1 cellular context compared by ENCODE assay signal in the genomic region with DNA sequence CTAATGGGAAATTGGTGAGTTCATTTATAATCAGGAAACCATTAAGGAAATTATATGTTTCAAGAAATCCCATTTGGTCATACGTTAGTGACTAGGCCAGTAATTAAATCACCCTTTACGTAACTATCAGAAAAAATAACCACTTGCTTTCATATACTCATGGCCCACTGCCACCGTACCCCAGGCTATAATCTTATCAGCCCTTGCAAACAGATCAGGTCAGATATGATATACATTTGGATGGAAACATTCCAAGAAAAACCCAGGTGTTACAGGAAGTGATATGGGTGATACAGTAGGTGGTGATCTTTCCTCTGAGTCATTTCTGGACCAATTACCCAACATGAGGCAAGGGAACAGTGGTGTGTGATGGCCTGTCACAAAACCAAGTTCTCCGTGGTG.
A peak's percentile ranks its signal among the peaks of the same experiment; 100 is the strongest.
TF ChIP-seq lines count a peak whose summit lies in the region.

No MANE protein-coding gene starts in this region.

TF ChIP-seq in K562, 482 proteins besides CTCF, POLR2A, EP300 and RAD21 (continued from another document and continues in another):
- TF ChIP-seq, protein P1, sequence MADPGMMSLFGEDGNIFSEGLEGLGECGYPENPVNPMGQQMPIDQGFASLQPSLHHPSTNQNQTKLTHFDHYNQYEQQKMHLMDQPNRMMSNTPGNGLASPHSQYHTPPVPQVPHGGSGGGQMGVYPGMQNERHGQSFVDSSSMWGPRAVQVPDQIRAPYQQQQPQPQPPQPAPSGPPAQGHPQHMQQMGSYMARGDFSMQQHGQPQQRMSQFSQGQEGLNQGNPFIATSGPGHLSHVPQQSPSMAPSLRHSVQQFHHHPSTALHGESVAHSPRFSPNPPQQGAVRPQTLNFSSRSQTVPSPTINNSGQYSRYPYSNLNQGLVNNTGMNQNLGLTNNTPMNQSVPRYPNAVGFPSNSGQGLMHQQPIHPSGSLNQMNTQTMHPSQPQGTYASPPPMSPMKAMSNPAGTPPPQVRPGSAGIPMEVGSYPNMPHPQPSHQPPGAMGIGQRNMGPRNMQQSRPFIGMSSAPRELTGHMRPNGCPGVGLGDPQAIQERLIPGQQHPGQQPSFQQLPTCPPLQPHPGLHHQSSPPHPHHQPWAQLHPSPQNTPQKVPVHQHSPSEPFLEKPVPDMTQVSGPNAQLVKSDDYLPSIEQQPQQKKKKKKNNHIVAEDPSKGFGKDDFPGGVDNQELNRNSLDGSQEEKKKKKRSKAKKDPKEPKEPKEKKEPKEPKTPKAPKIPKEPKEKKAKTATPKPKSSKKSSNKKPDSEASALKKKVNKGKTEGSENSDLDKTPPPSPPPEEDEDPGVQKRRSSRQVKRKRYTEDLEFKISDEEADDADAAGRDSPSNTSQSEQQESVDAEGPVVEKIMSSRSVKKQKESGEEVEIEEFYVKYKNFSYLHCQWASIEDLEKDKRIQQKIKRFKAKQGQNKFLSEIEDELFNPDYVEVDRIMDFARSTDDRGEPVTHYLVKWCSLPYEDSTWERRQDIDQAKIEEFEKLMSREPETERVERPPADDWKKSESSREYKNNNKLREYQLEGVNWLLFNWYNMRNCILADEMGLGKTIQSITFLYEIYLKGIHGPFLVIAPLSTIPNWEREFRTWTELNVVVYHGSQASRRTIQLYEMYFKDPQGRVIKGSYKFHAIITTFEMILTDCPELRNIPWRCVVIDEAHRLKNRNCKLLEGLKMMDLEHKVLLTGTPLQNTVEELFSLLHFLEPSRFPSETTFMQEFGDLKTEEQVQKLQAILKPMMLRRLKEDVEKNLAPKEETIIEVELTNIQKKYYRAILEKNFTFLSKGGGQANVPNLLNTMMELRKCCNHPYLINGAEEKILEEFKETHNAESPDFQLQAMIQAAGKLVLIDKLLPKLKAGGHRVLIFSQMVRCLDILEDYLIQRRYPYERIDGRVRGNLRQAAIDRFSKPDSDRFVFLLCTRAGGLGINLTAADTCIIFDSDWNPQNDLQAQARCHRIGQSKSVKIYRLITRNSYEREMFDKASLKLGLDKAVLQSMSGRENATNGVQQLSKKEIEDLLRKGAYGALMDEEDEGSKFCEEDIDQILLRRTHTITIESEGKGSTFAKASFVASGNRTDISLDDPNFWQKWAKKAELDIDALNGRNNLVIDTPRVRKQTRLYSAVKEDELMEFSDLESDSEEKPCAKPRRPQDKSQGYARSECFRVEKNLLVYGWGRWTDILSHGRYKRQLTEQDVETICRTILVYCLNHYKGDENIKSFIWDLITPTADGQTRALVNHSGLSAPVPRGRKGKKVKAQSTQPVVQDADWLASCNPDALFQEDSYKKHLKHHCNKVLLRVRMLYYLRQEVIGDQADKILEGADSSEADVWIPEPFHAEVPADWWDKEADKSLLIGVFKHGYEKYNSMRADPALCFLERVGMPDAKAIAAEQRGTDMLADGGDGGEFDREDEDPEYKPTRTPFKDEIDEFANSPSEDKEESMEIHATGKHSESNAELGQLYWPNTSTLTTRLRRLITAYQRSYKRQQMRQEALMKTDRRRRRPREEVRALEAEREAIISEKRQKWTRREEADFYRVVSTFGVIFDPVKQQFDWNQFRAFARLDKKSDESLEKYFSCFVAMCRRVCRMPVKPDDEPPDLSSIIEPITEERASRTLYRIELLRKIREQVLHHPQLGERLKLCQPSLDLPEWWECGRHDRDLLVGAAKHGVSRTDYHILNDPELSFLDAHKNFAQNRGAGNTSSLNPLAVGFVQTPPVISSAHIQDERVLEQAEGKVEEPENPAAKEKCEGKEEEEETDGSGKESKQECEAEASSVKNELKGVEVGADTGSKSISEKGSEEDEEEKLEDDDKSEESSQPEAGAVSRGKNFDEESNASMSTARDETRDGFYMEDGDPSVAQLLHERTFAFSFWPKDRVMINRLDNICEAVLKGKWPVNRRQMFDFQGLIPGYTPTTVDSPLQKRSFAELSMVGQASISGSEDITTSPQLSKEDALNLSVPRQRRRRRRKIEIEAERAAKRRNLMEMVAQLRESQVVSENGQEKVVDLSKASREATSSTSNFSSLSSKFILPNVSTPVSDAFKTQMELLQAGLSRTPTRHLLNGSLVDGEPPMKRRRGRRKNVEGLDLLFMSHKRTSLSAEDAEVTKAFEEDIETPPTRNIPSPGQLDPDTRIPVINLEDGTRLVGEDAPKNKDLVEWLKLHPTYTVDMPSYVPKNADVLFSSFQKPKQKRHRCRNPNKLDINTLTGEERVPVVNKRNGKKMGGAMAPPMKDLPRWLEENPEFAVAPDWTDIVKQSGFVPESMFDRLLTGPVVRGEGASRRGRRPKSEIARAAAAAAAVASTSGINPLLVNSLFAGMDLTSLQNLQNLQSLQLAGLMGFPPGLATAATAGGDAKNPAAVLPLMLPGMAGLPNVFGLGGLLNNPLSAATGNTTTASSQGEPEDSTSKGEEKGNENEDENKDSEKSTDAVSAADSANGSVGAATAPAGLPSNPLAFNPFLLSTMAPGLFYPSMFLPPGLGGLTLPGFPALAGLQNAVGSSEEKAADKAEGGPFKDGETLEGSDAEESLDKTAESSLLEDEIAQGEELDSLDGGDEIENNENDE (IDR thresholded peaks at IDR 0.05; ENCODE audit: low read depth, low read length) = no peak
- TF ChIP-seq ZNF146 (CRISPR knock-in tag; IDR thresholded peaks at IDR 0.05; ENCODE audit: unreplicated experiment) (no peak), ZNF79 (CRISPR knock-in tag; IDR thresholded peaks at IDR 0.05; ENCODE audit: low read depth) (no peak), RFX1 (IDR thresholded peaks at IDR 0.05) (no peak), ZNF24 (IDR thresholded peaks at IDR 0.05) (no peak), ZNF239 (CRISPR knock-in tag; IDR thresholded peaks at IDR 0.05) (no peak), TRIM24 (IDR thresholded peaks at IDR 0.05) (0 out of 4 replicates have a peak, but pooled peaks have one; percentile 22 to 36), LEF1 (IDR thresholded peaks at IDR 0.05) (no peak), CHD4 (IDR thresholded peaks at IDR 0.05; ENCODE audit: insufficient read depth, insufficient replicate concordance, low read depth, low read length, poor library complexity, severe bottlenecking) (no peak), RB1 (IDR thresholded peaks at IDR 0.05; ENCODE audit: low read depth) (no peak), CEBPG (CRISPR knock-in tag; IDR thresholded peaks at IDR 0.05) (no peak; the same call in 1 of the 2 replicates), CEBPG (tag; conservative IDR thresholded peaks at IDR 0.05 in 1 of 2, IDR thresholded peaks at IDR 0.05 in 1 of 2) (peak; percentile 43 to 78; a peak in 3 of 4 replicates), TEAD4 (IDR thresholded peaks at IDR 0.05; ENCODE audit: low read length) (peak; percentile 77), TEAD4 (CRISPR knock-in tag; IDR thresholded peaks at IDR 0.05; ENCODE audit: borderline replicate concordance) (no peak), ZNF165 (CRISPR knock-in tag; IDR thresholded peaks at IDR 0.05; ENCODE audit: borderline replicate concordance) (no peak), SIX5 (IDR thresholded peaks at IDR 0.05; ENCODE audit: borderline replicate concordance in 1 of 2, insufficient read depth in 1 of 2, low read depth in 1 of 2, low read length in 2 of 2) (no peak), MAFK (IDR thresholded peaks at IDR 0.05; ENCODE audit: low read length) (no peak), IRF2 (CRISPR knock-in tag; IDR thresholded peaks at IDR 0.05) (no peak), TBP (optimal IDR thresholded peaks at IDR 0.05; ENCODE audit: low read depth, low read length) (no peak), NFATC3 (IDR thresholded peaks at IDR 0.05) (no peak), CEBPB (tag; IDR thresholded peaks at IDR 0.05) (peak; percentile 55; the same call in 1 of the 2 replicates), ETV5 (CRISPR knock-in tag; IDR thresholded peaks at IDR 0.05; ENCODE audit: low read depth) (no peak), FOXK2 (conservative IDR thresholded peaks at IDR 0.05 in 1 of 2, IDR thresholded peaks at IDR 0.05 in 1 of 2; ENCODE audit: low read depth in 2 of 2) (no peak), TFAM (CRISPR knock-in tag; conservative IDR thresholded peaks at IDR 0.05) (no peak), NFRKB (IDR thresholded peaks at IDR 0.05; ENCODE audit: low read depth) (no peak), ETV1 (tag; conservative IDR thresholded peaks at IDR 0.05; ENCODE audit: low read depth) (peak; percentile 68), ZNF830 (CRISPR knock-in tag; IDR thresholded peaks at IDR 0.05) (no peak), SMARCC2 (IDR thresholded peaks at IDR 0.05; ENCODE audit: low read depth) (0 out of 2 replicates have a peak, but pooled peaks have one; percentile 33)
- TF ChIP-seq, protein P2, sequence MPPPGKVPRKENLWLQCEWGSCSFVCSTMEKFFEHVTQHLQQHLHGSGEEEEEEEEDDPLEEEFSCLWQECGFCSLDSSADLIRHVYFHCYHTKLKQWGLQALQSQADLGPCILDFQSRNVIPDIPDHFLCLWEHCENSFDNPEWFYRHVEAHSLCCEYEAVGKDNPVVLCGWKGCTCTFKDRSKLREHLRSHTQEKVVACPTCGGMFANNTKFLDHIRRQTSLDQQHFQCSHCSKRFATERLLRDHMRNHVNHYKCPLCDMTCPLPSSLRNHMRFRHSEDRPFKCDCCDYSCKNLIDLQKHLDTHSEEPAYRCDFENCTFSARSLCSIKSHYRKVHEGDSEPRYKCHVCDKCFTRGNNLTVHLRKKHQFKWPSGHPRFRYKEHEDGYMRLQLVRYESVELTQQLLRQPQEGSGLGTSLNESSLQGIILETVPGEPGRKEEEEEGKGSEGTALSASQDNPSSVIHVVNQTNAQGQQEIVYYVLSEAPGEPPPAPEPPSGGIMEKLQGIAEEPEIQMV (tag; conservative IDR thresholded peaks at IDR 0.05; ENCODE audit: low read depth) = no peak
- TF ChIP-seq, protein P3, sequence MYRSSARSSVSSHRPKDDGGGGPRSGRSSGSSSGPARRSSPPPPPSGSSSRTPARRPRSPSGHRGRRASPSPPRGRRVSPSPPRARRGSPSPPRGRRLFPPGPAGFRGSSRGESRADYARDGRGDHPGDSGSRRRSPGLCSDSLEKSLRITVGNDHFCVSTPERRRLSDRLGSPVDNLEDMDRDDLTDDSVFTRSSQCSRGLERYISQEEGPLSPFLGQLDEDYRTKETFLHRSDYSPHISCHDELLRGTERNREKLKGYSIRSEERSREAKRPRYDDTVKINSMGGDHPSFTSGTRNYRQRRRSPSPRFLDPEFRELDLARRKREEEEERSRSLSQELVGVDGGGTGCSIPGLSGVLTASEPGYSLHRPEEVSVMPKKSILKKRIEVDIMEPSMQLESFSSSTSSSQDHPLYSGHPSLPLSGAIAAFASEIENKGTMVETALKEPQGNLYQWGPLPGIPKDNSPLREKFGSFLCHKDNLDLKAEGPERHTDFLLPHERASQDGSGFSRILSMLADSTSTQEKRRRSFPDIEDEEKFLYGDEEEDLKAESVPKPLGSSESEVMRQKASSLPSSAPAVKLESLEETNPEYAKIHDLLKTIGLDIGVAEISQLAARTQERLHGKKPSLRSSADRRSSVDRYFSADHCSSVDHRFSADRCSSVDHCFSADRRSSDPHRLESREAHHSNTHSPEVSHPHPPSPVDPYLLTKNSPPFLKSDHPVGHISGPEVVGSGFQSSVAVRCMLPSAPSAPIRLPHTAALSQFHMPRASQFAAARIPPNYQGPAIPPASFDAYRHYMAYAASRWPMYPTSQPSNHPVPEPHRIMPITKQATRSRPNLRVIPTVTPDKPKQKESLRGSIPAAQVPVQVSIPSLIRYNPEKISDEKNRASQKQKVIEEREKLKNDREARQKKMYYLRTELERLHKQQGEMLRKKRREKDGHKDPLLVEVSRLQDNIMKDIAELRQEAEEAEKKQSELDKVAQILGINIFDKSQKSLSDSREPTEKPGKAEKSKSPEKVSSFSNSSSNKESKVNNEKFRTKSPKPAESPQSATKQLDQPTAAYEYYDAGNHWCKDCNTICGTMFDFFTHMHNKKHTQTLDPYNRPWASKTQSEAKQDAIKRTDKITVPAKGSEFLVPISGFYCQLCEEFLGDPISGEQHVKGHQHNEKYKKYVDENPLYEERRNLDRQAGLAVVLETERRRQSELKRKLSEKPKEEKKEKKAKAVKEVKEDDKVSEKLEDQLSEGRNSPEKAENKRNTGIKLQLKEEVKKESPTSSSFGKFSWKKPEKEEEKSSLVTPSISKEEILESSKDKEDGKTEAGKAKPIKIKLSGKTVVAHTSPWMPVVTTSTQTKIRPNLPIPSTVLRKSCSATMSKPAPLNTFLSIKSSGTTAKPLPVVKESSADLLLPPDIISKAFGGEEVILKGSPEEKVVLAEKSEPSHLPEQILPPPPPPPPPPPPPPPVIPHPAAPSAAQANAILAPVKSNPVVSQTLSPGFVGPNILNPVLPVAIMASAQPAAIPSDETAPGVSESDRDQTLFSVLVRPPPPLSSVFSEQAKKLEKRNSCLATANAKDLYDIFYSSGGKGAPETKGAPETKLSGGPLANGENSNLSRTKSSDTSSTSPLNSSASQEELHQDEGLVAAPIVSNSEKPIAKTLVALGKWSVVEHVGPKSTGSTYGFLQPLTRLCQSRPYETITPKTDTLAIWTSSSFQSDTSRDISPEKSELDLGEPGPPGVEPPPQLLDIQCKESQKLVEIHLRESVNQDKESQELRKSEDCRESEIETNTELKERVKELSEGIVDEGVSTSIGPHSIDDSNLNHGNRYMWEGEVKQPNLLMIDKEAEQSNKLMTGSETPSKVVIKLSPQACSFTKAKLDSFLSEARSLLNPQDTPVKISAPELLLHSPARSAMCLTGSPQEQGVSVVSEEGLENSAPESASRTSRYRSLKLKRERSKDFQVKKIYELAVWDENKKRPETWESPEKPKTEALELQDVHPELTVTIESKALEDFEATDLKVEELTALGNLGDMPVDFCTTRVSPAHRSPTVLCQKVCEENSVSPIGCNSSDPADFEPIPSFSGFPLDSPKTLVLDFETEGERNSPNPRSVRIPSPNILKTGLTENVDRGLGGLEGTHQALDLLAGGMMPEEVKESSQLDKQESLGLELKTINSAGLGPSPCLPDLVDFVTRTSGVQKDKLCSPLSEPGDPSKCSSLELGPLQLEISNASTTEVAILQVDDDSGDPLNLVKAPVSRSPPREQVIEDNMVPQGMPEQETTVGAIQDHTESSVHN (IDR thresholded peaks at IDR 0.05; ENCODE audit: borderline replicate concordance in 1 of 2, low read depth in 1 of 2) = no peak
- TF ChIP-seq, protein P4, sequence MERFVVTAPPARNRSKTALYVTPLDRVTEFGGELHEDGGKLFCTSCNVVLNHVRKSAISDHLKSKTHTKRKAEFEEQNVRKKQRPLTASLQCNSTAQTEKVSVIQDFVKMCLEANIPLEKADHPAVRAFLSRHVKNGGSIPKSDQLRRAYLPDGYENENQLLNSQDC (CRISPR knock-in tag; IDR thresholded peaks at IDR 0.05) = no peak
- TF ChIP-seq, protein P5, sequence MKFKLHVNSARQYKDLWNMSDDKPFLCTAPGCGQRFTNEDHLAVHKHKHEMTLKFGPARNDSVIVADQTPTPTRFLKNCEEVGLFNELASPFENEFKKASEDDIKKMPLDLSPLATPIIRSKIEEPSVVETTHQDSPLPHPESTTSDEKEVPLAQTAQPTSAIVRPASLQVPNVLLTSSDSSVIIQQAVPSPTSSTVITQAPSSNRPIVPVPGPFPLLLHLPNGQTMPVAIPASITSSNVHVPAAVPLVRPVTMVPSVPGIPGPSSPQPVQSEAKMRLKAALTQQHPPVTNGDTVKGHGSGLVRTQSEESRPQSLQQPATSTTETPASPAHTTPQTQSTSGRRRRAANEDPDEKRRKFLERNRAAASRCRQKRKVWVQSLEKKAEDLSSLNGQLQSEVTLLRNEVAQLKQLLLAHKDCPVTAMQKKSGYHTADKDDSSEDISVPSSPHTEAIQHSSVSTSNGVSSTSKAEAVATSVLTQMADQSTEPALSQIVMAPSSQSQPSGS (CRISPR knock-in tag; IDR thresholded peaks at IDR 0.05) = no peak
- TF ChIP-seq, protein P6, sequence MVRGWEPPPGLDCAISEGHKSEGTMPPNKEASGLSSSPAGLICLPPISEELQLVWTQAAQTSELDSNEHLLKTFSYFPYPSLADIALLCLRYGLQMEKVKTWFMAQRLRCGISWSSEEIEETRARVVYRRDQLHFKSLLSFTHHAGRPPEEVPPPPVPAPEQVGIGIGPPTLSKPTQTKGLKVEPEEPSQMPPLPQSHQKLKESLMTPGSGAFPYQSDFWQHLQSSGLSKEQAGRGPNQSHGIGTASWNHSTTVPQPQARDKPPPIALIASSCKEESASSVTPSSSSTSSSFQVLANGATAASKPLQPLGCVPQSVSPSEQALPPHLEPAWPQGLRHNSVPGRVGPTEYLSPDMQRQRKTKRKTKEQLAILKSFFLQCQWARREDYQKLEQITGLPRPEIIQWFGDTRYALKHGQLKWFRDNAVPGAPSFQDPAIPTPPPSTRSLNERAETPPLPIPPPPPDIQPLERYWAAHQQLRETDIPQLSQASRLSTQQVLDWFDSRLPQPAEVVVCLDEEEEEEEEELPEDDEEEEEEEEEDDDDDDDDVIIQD (CRISPR knock-in tag; IDR thresholded peaks at IDR 0.05) = no peak
